In the genomic region with DNA sequence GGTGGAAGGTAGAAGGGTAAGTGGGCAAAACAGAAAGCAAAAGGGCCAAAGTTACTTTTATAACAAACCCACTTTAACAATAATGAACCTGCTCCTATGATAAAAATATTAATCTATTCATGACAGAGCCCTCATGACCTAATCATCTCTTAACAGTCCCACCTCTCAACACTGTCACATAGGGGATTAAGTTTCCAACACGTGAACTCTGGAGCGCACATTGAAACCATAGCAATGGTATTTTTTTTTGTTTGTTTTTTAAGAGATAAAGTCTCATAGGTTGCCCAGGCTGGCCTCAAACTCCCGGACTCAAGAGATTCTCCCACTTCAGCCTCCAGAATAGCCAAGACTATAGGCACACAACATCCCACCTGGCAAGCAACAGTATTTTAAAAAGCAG, we compare ENCODE assay signal across 1 cellular context.
TF ChIP-seq lines count a peak whose summit lies in the region.

No MANE protein-coding gene starts in this region.

TF ChIP-seq in HepG2, 621 proteins besides CTCF, POLR2A, EP300 and RAD21:
- TF ChIP-seq, protein P1, sequence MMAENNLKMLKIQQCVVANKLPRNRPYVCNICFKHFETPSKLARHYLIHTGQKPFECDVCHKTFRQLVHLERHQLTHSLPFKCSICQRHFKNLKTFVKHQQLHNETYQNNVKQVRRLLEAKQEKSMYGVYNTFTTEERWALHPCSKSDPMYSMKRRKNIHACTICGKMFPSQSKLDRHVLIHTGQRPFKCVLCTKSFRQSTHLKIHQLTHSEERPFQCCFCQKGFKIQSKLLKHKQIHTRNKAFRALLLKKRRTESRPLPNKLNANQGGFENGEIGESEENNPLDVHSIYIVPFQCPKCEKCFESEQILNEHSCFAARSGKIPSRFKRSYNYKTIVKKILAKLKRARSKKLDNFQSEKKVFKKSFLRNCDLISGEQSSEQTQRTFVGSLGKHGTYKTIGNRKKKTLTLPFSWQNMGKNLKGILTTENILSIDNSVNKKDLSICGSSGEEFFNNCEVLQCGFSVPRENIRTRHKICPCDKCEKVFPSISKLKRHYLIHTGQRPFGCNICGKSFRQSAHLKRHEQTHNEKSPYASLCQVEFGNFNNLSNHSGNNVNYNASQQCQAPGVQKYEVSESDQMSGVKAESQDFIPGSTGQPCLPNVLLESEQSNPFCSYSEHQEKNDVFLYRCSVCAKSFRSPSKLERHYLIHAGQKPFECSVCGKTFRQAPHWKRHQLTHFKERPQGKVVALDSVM (CRISPR knock-in tag; IDR thresholded peaks at IDR 0.05) = peak; percentile 48; the same call in 1 of the 2 replicates
- TF ChIP-seq ZBTB20 (CRISPR knock-in tag; IDR thresholded peaks at IDR 0.05; ENCODE audit: borderline replicate concordance, low read depth) (no peak), NFATC3 (CRISPR knock-in tag; IDR thresholded peaks at IDR 0.05) (no peak), JUNB (CRISPR knock-in tag; IDR thresholded peaks at IDR 0.05; ENCODE audit: borderline replicate concordance) (no peak)
